In genomic region chr12:89882051-89882450, GRCh38 we compare ENCODE assay signal across 8 cellular contexts.
DNase-seq lines count a peak whose midpoint lies in the region; ATAC-seq and TF ChIP-seq lines count a peak whose summit lies in the region.

No MANE protein-coding gene starts in this region.

- H3K36me3 ChIP-seq in brain microvascular endothelial cell (replicated peaks) = no peaks in the 10 kb centered on the region

- ATAC-seq in GM18868 (IDR thresholded peaks at IDR 0.05; ENCODE audit: unreplicated experiment) (peak; percentile 62), HG03108 (IDR thresholded peaks at IDR 0.05; ENCODE audit: unreplicated experiment) (peak; percentile 33)

- DNase-seq in AG08396 (ENCODE audit: low spot score) (peak; percentile 35), brain microvascular endothelial cell (peak; percentile 65), superior temporal gyrus (ENCODE audit: extremely low spot score) (no peak), GDM1 (lab: John Stamatoyannopoulos, UW) (no peak), T-helper 9 cell (no peak), NCI-H82 (lab: John Stamatoyannopoulos, UW) (no peak)

- H3K4me3 ChIP-seq in brain microvascular endothelial cell (ENCODE audit: low read depth, low read length) = no peak overlapping the region

- no peak for TF ChIP-seq CTCF in brain microvascular endothelial cell (IDR thresholded peaks at IDR 0.05; ENCODE audit: low read depth, low read length, missing control alignments)

- no peaks in the 10 kb centered on the region for H3K27me3 ChIP-seq in brain microvascular endothelial cell (replicated peaks)

- H3K27ac ChIP-seq in brain microvascular endothelial cell = no peak overlapping the region

- in situ Hi-C loops in brain microvascular endothelial cell (cut with HindIII; ENCODE audit: low pct_ligation_motif_present, low sequenced_read_pairs) = no loop called here

Comparison
In these comparisons a context has a peak if more than half of its experiments do, and no peak if none do; other contexts are left out.
1. DNase-seq: peak in AG08396 (single experiment) and brain microvascular endothelial cell (single experiment); none in superior temporal gyrus (single experiment), GDM1 (single experiment), T-helper 9 cell (single experiment) and NCI-H82 (single experiment).